ENCODE assay signal across 8 cellular contexts in the genomic region with DNA sequence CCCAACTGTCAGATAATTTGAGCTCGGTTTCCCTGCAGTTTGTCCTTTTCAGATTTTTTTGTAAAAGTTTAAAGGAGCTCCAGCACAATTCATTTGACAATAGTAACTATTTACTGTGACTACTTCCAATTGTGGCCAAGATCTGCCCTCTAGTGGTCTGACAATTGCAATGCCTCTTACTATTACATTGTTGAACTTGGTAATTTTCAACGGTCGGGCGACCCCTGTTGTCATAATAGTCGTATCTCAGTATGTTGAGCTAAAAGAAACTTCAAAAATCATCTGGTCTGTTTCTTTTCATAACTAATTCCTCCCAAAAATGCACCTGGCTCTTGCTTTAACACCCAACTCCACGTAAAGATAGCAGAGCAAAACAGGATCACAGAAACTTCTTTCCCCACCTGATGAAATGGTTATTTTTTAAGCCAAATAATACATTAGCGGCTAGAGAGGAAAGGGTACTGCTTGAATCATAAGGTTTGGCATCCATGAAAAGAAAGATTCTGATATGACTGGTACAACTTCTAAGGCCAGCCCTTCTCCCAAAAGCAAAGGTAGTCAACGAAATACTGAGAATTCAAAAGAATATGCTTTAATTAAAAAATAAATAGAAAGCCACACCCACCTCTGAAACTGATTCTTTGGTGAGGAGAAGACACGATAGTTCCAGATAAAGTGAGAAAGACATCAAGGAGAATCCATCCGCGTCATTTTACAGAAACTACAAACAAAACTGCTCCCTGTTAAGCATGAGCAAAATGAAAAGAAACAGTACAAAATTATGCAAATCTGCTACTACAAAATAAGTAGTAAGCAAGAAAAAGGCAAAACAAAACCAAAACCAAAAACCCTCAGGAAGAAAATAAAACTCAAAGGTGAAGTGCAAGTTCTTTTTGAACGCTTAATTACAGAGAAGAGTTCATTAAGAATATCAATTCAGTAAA.
DNase-seq lines count a peak whose midpoint lies in the region; ATAC-seq and TF ChIP-seq lines count a peak whose summit lies in the region.

No MANE protein-coding gene starts in this region.

- H3K4me3 ChIP-seq in fibroblast of pulmonary artery (replicated peaks; ENCODE audit: low read depth, low read length) (no peak overlapping the region), testis (no peak overlapping the region)

- TF ChIP-seq CTCF in fibroblast of pulmonary artery (IDR thresholded peaks at IDR 0.05; ENCODE audit: low read length, missing control alignments) (peak; percentile 92), testis (IDR thresholded peaks at IDR 0.05) (peak; percentile 94 to 98 (median 97))

- H3K27me3 ChIP-seq in testis: no peaks in the 10 kb centered on the region

- no peaks in the 10 kb centered on the region for H3K4me1 ChIP-seq in testis

- intact Hi-C loops in testis (cut with DNase I; ENCODE audit: low total_unique reads): loop anchor here (10.0 kb wide), 1 partner anchor 304 kb away; no protein-coding TSS in a partner anchor

- H3K27ac Mint-ChIP-seq in activated T-cell treated with anti-CD3 and anti-CD28 coated beads, Interleukin-2, amount 50 U/mL, for 72 hours: peak overlapping the region; percentile 71

- 15 to 21% methylated on average over 12 of the region's 12 CpGs for WGBS in testis, 2 donors

- DNase-seq in ELR (ENCODE audit: low read depth) (peak; percentile 89), GOT3 (lab: John Stamatoyannopoulos, UW) (peak; percentile 29), LHCN-M2 (ENCODE audit: low read depth) (peak; percentile 82), RKO (ENCODE audit: low spot score) (peak; percentile 91), fibroblast of pulmonary artery (ENCODE audit: low read depth) (peak; percentile 94), occipital lobe (lab: John Stamatoyannopoulos, UW) (peak; percentile 39), testis (peak; percentile 93)
- DNase-seq in activated T-cell treated with anti-CD3 and anti-CD28 coated beads, Interleukin-2, amount 50 U/mL, for 72 hours: peak; percentile 72 to 76

- no peak for TF ChIP-seq POLR2A in testis (IDR thresholded peaks at IDR 0.05)

- H3K36me3 Mint-ChIP-seq in activated T-cell treated with anti-CD3 and anti-CD28 coated beads, Interleukin-2, amount 50 U/mL, for 72 hours (ENCODE audit: insufficient read depth in 2 of 2): no peaks in the 10 kb centered on the region

- H3K27me3 Mint-ChIP-seq in activated T-cell treated with anti-CD3 and anti-CD28 coated beads, Interleukin-2, amount 50 U/mL, for 72 hours (ENCODE audit: low read depth): peaks cover 17% of the 10 kb centered on the region

- no peaks in the 10 kb centered on the region for H3K9me3 ChIP-seq in testis

- no peak overlapping the region for H3K27ac ChIP-seq in testis

- no peaks in the 10 kb centered on the region for H3K9me3 Mint-ChIP-seq in activated T-cell treated with anti-CD3 and anti-CD28 coated beads, Interleukin-2, amount 50 U/mL, for 72 hours

- peak; percentile 90 to 93 for ATAC-seq in activated T-cell treated with anti-CD3 and anti-CD28 coated beads, Interleukin-2, amount 50 U/mL, for 72 hours (replicated peaks in 1 of 2)

- H3K4me1 Mint-ChIP-seq in activated T-cell treated with anti-CD3 and anti-CD28 coated beads, Interleukin-2, amount 50 U/mL, for 72 hours (ENCODE audit: low read depth): no peaks in the 10 kb centered on the region

- H3K36me3 ChIP-seq in testis (ENCODE audit: low read depth, missing control alignments): no peaks in the 10 kb centered on the region

- H3K4me3 Mint-ChIP-seq in activated T-cell treated with anti-CD3 and anti-CD28 coated beads, Interleukin-2, amount 50 U/mL, for 72 hours: peak overlapping the region in 1 of 2 donors; percentile 74

Comparison
In these comparisons a context has a peak if more than half of its experiments do, and no peak if none do; other contexts are left out.
1. DNase-seq: peak in every context shown above with its lines; median percentile 94 in fibroblast of pulmonary artery; 93 in testis; 91 in RKO; 89 in ELR; 82 in LHCN-M2; 74 in activated T-cell treated with anti-CD3 and anti-CD28 coated beads, Interleukin-2, amount 50 U/mL, for 72 hours; 39 in occipital lobe; 29 in GOT3.